ENCODE assay signal across 29 cellular contexts in genomic region chr20:9939231-9939630, GRCh38.
"Had no signal": no experiment of that assay in that cellular context is flagged by ENCODE, and none has a peak within 500 bp of the region (broad histone marks: within the 10 kb centered on the region; RNA-seq: fewer than 3 reads in every experiment).

No MANE protein-coding gene starts in this region.

- H3K4me3 Mint-ChIP-seq: dendritic cell treated with granulocyte-macrophage colony-stimulating factor and Interleukin-4, amounts not matched to agents 40 ng/mL and 50 ng/mL, for 4 days; effector memory CD8-positive, alpha-beta T cell; endodermal cell had no signal

- H3K27ac ChIP-seq: colonic mucosa, coronary artery, dorsolateral prefrontal cortex, epithelial cell of prostate, esophagus muscularis mucosa, esophagus squamous epithelium, foreskin keratinocyte, gastrocnemius medialis, gastroesophageal sphincter, heart left ventricle, heart right ventricle had no signal

- H3K4me1 Mint-ChIP-seq: endodermal cell had no signal

- H3K9me3 Mint-ChIP-seq: dendritic cell treated with granulocyte-macrophage colony-stimulating factor and Interleukin-4, amounts not matched to agents 40 ng/mL and 50 ng/mL, for 4 days; effector memory CD8-positive, alpha-beta T cell; endodermal cell had no signal

- H3K9me3 ChIP-seq: colonic mucosa, esophagus squamous epithelium, gastrocnemius medialis had no signal

- H3K36me3 ChIP-seq: colonic mucosa, esophagus muscularis mucosa, esophagus squamous epithelium, gastrocnemius medialis, gastroesophageal sphincter, heart left ventricle, heart right ventricle had no signal

- DNase-seq: colonic mucosa; cortex of kidney; dermis blood vessel endothelial cell; dorsolateral prefrontal cortex; effector CD4-positive, alpha-beta T cell; effector CD8-positive, alpha-beta T cell; effector memory CD4-positive, alpha-beta T cell; effector memory CD8-positive, alpha-beta T cell; endodermal cell; erythroblast; esophagus squamous epithelium; foreskin fibroblast; foreskin keratinocyte; foreskin melanocyte; gastrocnemius medialis; glutamatergic neuron; head of caudate nucleus; heart left ventricle; heart right ventricle had no signal

- H3K4me1 ChIP-seq: colonic mucosa, esophagus muscularis mucosa, esophagus squamous epithelium, foreskin keratinocyte, gastrocnemius medialis, gastroesophageal sphincter, heart left ventricle, heart right ventricle had no signal

- H3K27me3 ChIP-seq: colonic mucosa, dorsolateral prefrontal cortex, esophagus muscularis mucosa, esophagus squamous epithelium, foreskin keratinocyte, gastrocnemius medialis, gastroesophageal sphincter, heart left ventricle, heart right ventricle had no signal

- ATAC-seq: effector memory CD8-positive, alpha-beta T cell; esophagus mucosa; foreskin keratinocyte; gastrocnemius medialis; gastroesophageal sphincter; heart left ventricle; heart right ventricle had no signal

- H3K27ac Mint-ChIP-seq: dendritic cell treated with granulocyte-macrophage colony-stimulating factor and Interleukin-4, amounts not matched to agents 40 ng/mL and 50 ng/mL, for 4 days; effector memory CD8-positive, alpha-beta T cell; endodermal cell had no signal

- H3K4me3 ChIP-seq: colonic mucosa, coronary artery, dorsolateral prefrontal cortex, esophagus muscularis mucosa, esophagus squamous epithelium, gastrocnemius medialis, gastroesophageal sphincter, heart left ventricle, heart right ventricle had no signal

- FAIRE-seq: colon, endometrium, endothelial cell of umbilical vein, frontal cortex had no signal
